Comparison of ENCODE assay signal across 15 cellular contexts in the genomic region with DNA sequence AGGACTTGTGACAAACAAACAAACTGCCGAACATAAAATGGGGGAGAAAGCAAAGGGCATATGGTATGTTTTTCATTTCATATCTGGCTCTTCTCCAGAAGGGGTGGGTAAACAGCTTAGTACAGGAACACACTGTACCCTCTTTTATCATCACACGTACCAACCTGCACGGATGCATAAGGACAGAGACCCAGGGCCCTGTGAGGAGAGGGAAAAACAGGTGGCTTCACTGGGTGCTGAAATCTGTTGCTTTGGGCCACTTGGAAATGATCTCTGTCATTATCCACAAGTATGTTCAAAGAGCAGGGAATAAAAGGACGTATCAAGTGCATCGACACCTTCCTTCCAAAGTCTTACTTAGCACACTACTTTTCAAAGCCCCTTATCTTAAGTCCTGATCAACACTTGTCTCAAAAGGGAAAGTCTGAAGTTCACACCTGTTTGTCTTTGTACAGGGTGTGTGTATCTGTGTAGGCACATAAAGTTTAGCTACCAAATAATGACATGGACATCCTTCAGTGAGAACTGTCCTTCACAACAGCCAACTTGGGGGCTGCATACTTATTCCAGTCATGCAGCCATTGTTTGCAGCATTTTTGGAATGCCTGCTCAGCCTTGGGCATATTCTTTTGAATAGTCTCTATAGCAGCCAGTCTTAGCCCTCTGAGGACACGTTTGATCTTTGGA.
DNase-seq lines count a peak whose midpoint lies in the region; ATAC-seq, FAIRE-seq and TF ChIP-seq lines count a peak whose summit lies in the region.
"Had no signal": no experiment of that assay in that cellular context is flagged by ENCODE, and none has a peak within 500 bp of the region (broad histone marks: within the 10 kb centered on the region; RNA-seq: fewer than 3 reads in every experiment).

No MANE protein-coding gene starts in this region.

- WGBS in ectodermal cell, 2 experiments, result 81% methylated on average over 6 of the region's 6 CpGs
- WGBS in liver, result 23% methylated on average over 6 of the region's 6 CpGs
- WGBS in thymus, result 26% methylated on average over 6 of the region's 6 CpGs

- no peak for TF ChIP-seq CTCF in liver (IDR thresholded peaks at IDR 0.05; ENCODE audit: low read depth, low read length, missing input control)

- H3K4me1 ChIP-seq in ectodermal cell (ENCODE audit: control insufficient read depth, insufficient read depth, low read length), result peaks cover 37% of the 10 kb centered on the region
- peaks cover 10 to 73% (median 41%) of the 10 kb centered on the region in 4 donors for H3K4me1 ChIP-seq in liver (ENCODE audit: control insufficient read depth in 4 of 4, insufficient read depth in 4 of 4, low read length in 3 of 4)
- peaks cover 28% of the 10 kb centered on the region for H3K4me1 ChIP-seq in thymus (ENCODE audit: control insufficient read depth, insufficient read depth, low read length)

- H3K9me3 ChIP-seq in ectodermal cell (ENCODE audit: control insufficient read depth, low read length) (no peaks in the 10 kb centered on the region), liver (ENCODE audit: control insufficient read depth in 4 of 4, low read length in 3 of 4) (no peaks in the 10 kb centered on the region), thymus (ENCODE audit: control insufficient read depth) (no peaks in the 10 kb centered on the region)

- DNase-seq in LHCN-M2 (ENCODE audit: low read depth) (peak; percentile 11), frontal cortex (ENCODE audit: low spot score in 2 of 2) (no peak), occipital lobe (lab: John Stamatoyannopoulos, UW) (no peak)
- no peak for DNase-seq in stimulated activated CD4-positive, alpha-beta T cell treated with anti-CD3 and anti-CD28 coated beads, Interleukin-12 subunit alpha, Interleukin-12 subunit beta, amount 100 ng/mL, for 4 hours
- DNase-seq: activated CD4-positive, alpha-beta T cell treated with anti-CD3 and anti-CD28 coated beads, Interleukin-2, amount 10 ng/mL, durations not matched to agents 24 days and 14 days; activated T-cell treated with anti-CD3 and anti-CD28 coated beads, Interleukin-2, amount 50 U/mL, for 72 hours; amniotic stem cell; NCI-H1436 treated with DMSO at 0.1 percent for 48 hours; NCI-H526 had no signal

- H3K4me3 ChIP-seq in ectodermal cell (ENCODE audit: insufficient read depth, low read depth, low read length) (no peak overlapping the region), liver (ENCODE audit: low read depth in 1 of 3, low read length in 3 of 3) (no peak overlapping the region), thymus (ENCODE audit: low read length) (peak overlapping the region; percentile 6)
- H3K4me3 ChIP-seq: skin epidermis had no signal

- no peak for TF ChIP-seq RAD21 in liver (IDR thresholded peaks at IDR 0.05)

- FAIRE-seq in frontal cortex (lab: Jason Lieb, UNC), result no peak
- FAIRE-seq: RCC 7860 had no signal

- peak overlapping the region in 1 of 2 donors; percentile 71 for H3K9ac ChIP-seq in liver (ENCODE audit: low read depth in 1 of 2, low read length in 2 of 2)

- H3K27ac ChIP-seq in ectodermal cell (ENCODE audit: insufficient read depth, low read depth, low read length, poor library complexity, severe bottlenecking) (peak overlapping the region; percentile 78), liver (ENCODE audit: low read depth in 1 of 2, low read length in 2 of 2) (peak overlapping the region; percentile 81 to 91), thymus (ENCODE audit: low read depth) (peak overlapping the region; percentile 94)

- H3K27me3 ChIP-seq in ectodermal cell (ENCODE audit: control insufficient read depth, insufficient read depth, low read length, poor library complexity, severe bottlenecking) (no peaks in the 10 kb centered on the region), liver (ENCODE audit: control insufficient read depth in 4 of 4, insufficient read depth in 4 of 4, low read length in 3 of 4) (no peaks in the 10 kb centered on the region), thymus (ENCODE audit: control insufficient read depth, insufficient read depth) (no peaks in the 10 kb centered on the region)

- ATAC-seq in HG03520 (IDR thresholded peaks at IDR 0.05; ENCODE audit: unreplicated experiment), result no peak
- ATAC-seq: activated T-cell treated with anti-CD3 and anti-CD28 coated beads, Interleukin-2, amount 50 U/mL, for 72 hours had no signal

- no peaks in the 10 kb centered on the region for H3K36me3 ChIP-seq in ectodermal cell (ENCODE audit: control insufficient read depth, insufficient read depth, low read length)
- peaks cover 0 to 6% (median 0%) of the 10 kb centered on the region in 4 donors for H3K36me3 ChIP-seq in liver (ENCODE audit: control insufficient read depth in 4 of 4, insufficient read depth in 3 of 4, low read depth in 1 of 4, low read length in 3 of 4)
- H3K36me3 ChIP-seq in thymus (ENCODE audit: control insufficient read depth, insufficient read depth), result peaks cover 3% of the 10 kb centered on the region

TF ChIP-seq in liver, 16 proteins besides CTCF, POLR2A, EP300 and RAD21:
- TF ChIP-seq, protein P1, sequence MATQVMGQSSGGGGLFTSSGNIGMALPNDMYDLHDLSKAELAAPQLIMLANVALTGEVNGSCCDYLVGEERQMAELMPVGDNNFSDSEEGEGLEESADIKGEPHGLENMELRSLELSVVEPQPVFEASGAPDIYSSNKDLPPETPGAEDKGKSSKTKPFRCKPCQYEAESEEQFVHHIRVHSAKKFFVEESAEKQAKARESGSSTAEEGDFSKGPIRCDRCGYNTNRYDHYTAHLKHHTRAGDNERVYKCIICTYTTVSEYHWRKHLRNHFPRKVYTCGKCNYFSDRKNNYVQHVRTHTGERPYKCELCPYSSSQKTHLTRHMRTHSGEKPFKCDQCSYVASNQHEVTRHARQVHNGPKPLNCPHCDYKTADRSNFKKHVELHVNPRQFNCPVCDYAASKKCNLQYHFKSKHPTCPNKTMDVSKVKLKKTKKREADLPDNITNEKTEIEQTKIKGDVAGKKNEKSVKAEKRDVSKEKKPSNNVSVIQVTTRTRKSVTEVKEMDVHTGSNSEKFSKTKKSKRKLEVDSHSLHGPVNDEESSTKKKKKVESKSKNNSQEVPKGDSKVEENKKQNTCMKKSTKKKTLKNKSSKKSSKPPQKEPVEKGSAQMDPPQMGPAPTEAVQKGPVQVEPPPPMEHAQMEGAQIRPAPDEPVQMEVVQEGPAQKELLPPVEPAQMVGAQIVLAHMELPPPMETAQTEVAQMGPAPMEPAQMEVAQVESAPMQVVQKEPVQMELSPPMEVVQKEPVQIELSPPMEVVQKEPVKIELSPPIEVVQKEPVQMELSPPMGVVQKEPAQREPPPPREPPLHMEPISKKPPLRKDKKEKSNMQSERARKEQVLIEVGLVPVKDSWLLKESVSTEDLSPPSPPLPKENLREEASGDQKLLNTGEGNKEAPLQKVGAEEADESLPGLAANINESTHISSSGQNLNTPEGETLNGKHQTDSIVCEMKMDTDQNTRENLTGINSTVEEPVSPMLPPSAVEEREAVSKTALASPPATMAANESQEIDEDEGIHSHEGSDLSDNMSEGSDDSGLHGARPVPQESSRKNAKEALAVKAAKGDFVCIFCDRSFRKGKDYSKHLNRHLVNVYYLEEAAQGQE (IDR thresholded peaks at IDR 0.05), result peak; percentile 48
- TF ChIP-seq RXRA (IDR thresholded peaks at IDR 0.05) (peak; percentile 13 to 44), EGR1 (IDR thresholded peaks at IDR 0.05; ENCODE audit: low read depth in 2 of 2) (no peak), HNF4A (conservative IDR thresholded peaks at IDR 0.05) (peak; percentile 33 to 37), FOXA2 (IDR thresholded peaks at IDR 0.05) (peak; percentile 4), ZBTB33 (IDR thresholded peaks at IDR 0.05) (no peak), SP1 (IDR thresholded peaks at IDR 0.05) (peak; percentile 69)
